In the genomic region with DNA sequence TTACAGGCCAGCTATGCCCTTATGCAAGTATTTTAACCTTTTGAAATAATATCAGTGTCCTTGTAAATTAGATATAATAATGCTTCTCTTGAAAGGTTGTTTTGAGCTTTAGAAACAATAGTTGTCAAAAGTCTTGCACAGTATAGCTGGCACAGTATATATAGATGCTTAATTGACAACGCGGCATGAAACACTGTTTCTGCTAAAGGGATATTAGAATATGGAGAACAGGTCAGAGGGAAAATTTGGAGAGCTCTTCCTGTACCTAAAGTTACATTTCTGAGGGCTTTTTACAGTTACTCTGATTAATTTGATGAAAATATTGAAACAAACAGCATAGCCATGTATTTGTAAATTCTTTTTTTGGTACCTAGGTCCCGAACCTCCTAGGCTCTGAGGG, we compare ENCODE assay signal across 16 cellular contexts.
"Had no signal": no experiment of that assay in that cellular context is flagged by ENCODE, and none has a peak within 500 bp of the region (broad histone marks: within the 10 kb centered on the region; RNA-seq: fewer than 3 reads in every experiment).

No MANE protein-coding gene starts in this region.

- FAIRE-seq: endometrium, urothelium cell line had no signal

- H3K9me3 ChIP-seq: colonic mucosa, heart left ventricle, tibial artery had no signal

- H3K4me1 ChIP-seq: colonic mucosa had no signal

- ATAC-seq: activated CD4-positive, alpha-beta T cell treated with anti-CD3 and anti-CD28 coated beads for 36 hours; activated CD8-positive, alpha-beta memory T cell treated with anti-CD3 and anti-CD28 coated beads, Interleukin-2, amount 10 ng/mL, durations not matched to agents 7 days and 5 days; naive thymus-derived CD4-positive, alpha-beta T cell had no signal

- H3K4me3 ChIP-seq: colonic mucosa, heart left ventricle, SK-N-MC, tibial artery had no signal

- H3K9me3 Mint-ChIP-seq: activated CD4-positive, alpha-beta memory T cell treated with anti-CD3 and anti-CD28 coated beads for 36 hours; immature natural killer cell; naive thymus-derived CD4-positive, alpha-beta T cell had no signal

- H3K27ac ChIP-seq: colonic mucosa, SK-N-MC, tibial artery had no signal

- H3K4me3 Mint-ChIP-seq: activated CD4-positive, alpha-beta memory T cell treated with anti-CD3 and anti-CD28 coated beads for 36 hours; activated CD4-positive, alpha-beta T cell treated with anti-CD3 and anti-CD28 coated beads for 36 hours; activated CD8-positive, alpha-beta memory T cell treated with anti-CD3 and anti-CD28 coated beads, Interleukin-2, amount 10 ng/mL, durations not matched to agents 7 days and 5 days; activated naive CD8-positive, alpha-beta T cell; immature natural killer cell; naive thymus-derived CD4-positive, alpha-beta T cell had no signal

- DNase-seq: activated CD4-positive, alpha-beta memory T cell treated with anti-CD3 and anti-CD28 coated beads for 36 hours; activated CD4-positive, alpha-beta T cell treated with anti-CD3 and anti-CD28 coated beads for 36 hours; activated CD8-positive, alpha-beta memory T cell treated with anti-CD3 and anti-CD28 coated beads, Interleukin-2, amount 10 ng/mL, durations not matched to agents 7 days and 5 days; colonic mucosa; erythroblast; heart left ventricle; immature natural killer cell; kidney glomerular epithelial cell; mesenchymal stem cell; naive thymus-derived CD4-positive, alpha-beta T cell; retina; tibial artery had no signal

- H3K27me3 ChIP-seq: colonic mucosa, heart left ventricle, tibial artery had no signal

- H3K27me3 Mint-ChIP-seq: activated CD4-positive, alpha-beta memory T cell treated with anti-CD3 and anti-CD28 coated beads for 36 hours; activated CD4-positive, alpha-beta T cell treated with anti-CD3 and anti-CD28 coated beads for 36 hours; activated CD8-positive, alpha-beta memory T cell treated with anti-CD3 and anti-CD28 coated beads, Interleukin-2, amount 10 ng/mL, durations not matched to agents 7 days and 5 days; activated naive CD8-positive, alpha-beta T cell; naive thymus-derived CD4-positive, alpha-beta T cell had no signal

- H3K36me3 ChIP-seq: colonic mucosa had no signal

- H3K27ac Mint-ChIP-seq: activated CD4-positive, alpha-beta memory T cell treated with anti-CD3 and anti-CD28 coated beads for 36 hours; activated CD4-positive, alpha-beta T cell treated with anti-CD3 and anti-CD28 coated beads for 36 hours; activated CD8-positive, alpha-beta memory T cell treated with anti-CD3 and anti-CD28 coated beads, Interleukin-2, amount 10 ng/mL, durations not matched to agents 7 days and 5 days; activated naive CD8-positive, alpha-beta T cell had no signal
